Comparison of ENCODE assay signal across 22 cellular contexts in genomic region chr12:13961983-13962382, GRCh38. TPM values are rescaled to one million over a fixed set of nuclear protein-coding genes. Genes with fewer than 3 reads are reported as not detected.
"Had no signal": no experiment of that assay in that cellular context is flagged by ENCODE, and none has a peak within 500 bp of the region (broad histone marks: within the 10 kb centered on the region; RNA-seq: fewer than 3 reads in every experiment).

No MANE protein-coding gene starts in this region.

- H3K36me3 ChIP-seq: brain microvascular endothelial cell, cardiac muscle cell had no signal

- H3K4me3 ChIP-seq: cardiac muscle cell, SK-N-MC had no signal

- H3K27me3 ChIP-seq: brain microvascular endothelial cell had no signal

- H3K27ac ChIP-seq: brain microvascular endothelial cell, cardiac muscle cell, SK-N-MC had no signal

- DNase-seq: activated B cell treated with CpG ODN at 0.5 μM for 24 hours; activated CD4-positive, alpha-beta memory T cell treated with anti-CD3 and anti-CD28 coated beads for 36 hours; activated CD4-positive, alpha-beta T cell treated with anti-CD3 and anti-CD28 coated beads, Interleukin-2, amount 10 ng/mL, durations not matched to agents 7 days and 5 days; activated CD8-positive, alpha-beta memory T cell treated with anti-CD3 and anti-CD28 coated beads for 24 hours; activated effector memory CD4-positive, alpha-beta T cell treated with anti-CD3 and anti-CD28 coated beads, Interleukin-2, amount 50 U/mL, for 16 hours; activated naive CD4-positive, alpha-beta T cell treated with anti-CD3 and anti-CD28 coated beads for 36 hours; activated T-cell treated with anti-CD3 and anti-CD28 coated beads, Interleukin-2, amount 50 U/mL, for 4 hours; brain microvascular endothelial cell; Kasumi-1; NCI-H1092; NCI-H1694 treated with DMSO at 0.1 percent for 48 hours; NCI-H2029 treated with DMSO at 0.1 percent for 48 hours; NCI-H524 treated with DMSO at 0.1 percent for 48 hours; NCI-H774; NK-92 treated with Interleukin-12 subunit alpha and Interleukin-12 subunit beta, amount 100 ng/mL, for 24 hours; OCI-M1; T-cell; T-helper 2 cell; T1000 had no signal

RNA-seq across cellular contexts. Expression of gene GRIN2B, which starts 19.4 kb away (rescaled TPM):
- total RNA-seq: activated CD4-positive, alpha-beta memory T cell treated with anti-CD3 and anti-CD28 coated beads for 36 hours; activated CD4-positive, alpha-beta T cell treated with anti-CD3 and anti-CD28 coated beads, Interleukin-2, amount 10 ng/mL, durations not matched to agents 7 days and 5 days; activated naive CD4-positive, alpha-beta T cell treated with anti-CD3 and anti-CD28 coated beads for 36 hours; activated T-cell treated with anti-CD3 and anti-CD28 coated beads, Interleukin-2, amount 50 U/mL, for 4 hours; Right ventricle myocardium inferior; T-cell had no signal
